In genomic region chr16:3059041-3059722, GRCh38 we compare ENCODE assay signal across 8 cellular contexts. TPM values are rescaled to one million over a fixed set of nuclear protein-coding genes. Genes with fewer than 3 reads are reported as not detected.
DNase-seq lines count a peak whose midpoint lies in the region; ATAC-seq and TF ChIP-seq lines count a peak whose summit lies in the region.

No MANE protein-coding gene starts in this region.

- H3K4me3 ChIP-seq in BLaER1 (peak overlapping the region; percentile 87), mucosa of descending colon (peak overlapping the region; percentile 33)

- H3K9me3 ChIP-seq in BLaER1, result no peaks in the 10 kb centered on the region
- no peaks in the 10 kb centered on the region for H3K9me3 ChIP-seq in mucosa of descending colon

- ATAC-seq in GM19023 (IDR thresholded peaks at IDR 0.05; ENCODE audit: unreplicated experiment) (peak; percentile 81), HG03432 (IDR thresholded peaks at IDR 0.05; ENCODE audit: unreplicated experiment) (peak; percentile 84), mucosa of descending colon (peak; percentile 95)

- intact Hi-C loops in mucosa of descending colon (cut with DNase I, micrococcal nuclease), result no loop called here

- peaks cover 26% of the 10 kb centered on the region; the same call in 1 of the 2 replicates for H4K20me1 ChIP-seq in BLaER1

- H3K4me1 ChIP-seq in BLaER1, result peaks cover 54% of the 10 kb centered on the region
- H3K4me1 ChIP-seq in mucosa of descending colon (ENCODE audit: low read depth), result peaks cover 23% of the 10 kb centered on the region

- peaks cover 4% of the 10 kb centered on the region; the same call in 1 of the 2 replicates for H3K36me3 ChIP-seq in BLaER1
- no peaks in the 10 kb centered on the region for H3K36me3 ChIP-seq in mucosa of descending colon (ENCODE audit: low read depth)

- peak overlapping the region; percentile 94 for H3K9ac ChIP-seq in BLaER1

- peak overlapping the region; percentile 94 for H3K27ac ChIP-seq in BLaER1

- H3K4me2 ChIP-seq in BLaER1, result peak overlapping the region; percentile 99

- DNase-seq in NOMO-1 treated with DMSO at 0.1 percent for 48 hours (lab: John Stamatoyannopoulos, UW; ENCODE audit: unreplicated experiment) (peak; percentile 72), epidermal melanocyte (ENCODE audit: insufficient read length, low spot score) (peak; percentile 85), mucosa of descending colon (peak; percentile 85 to 96 (median 93))
- peak; percentile 94 for DNase-seq in activated CD8-positive, alpha-beta memory T cell treated with anti-CD3 and anti-CD28 coated beads, Interleukin-2, amount 50 U/mL, for 48 hours
- DNase-seq in stimulated activated CD8-positive, alpha-beta memory T cell treated with anti-CD3 and anti-CD28 coated beads, Interleukin-4, amount 100 ng/mL, for 1 hour (ENCODE audit: low read depth in 2 of 2, low spot score in 1 of 2), result peak; percentile 71 to 74

- peak; percentile 90 for TF ChIP-seq CTCF in mucosa of descending colon (IDR thresholded peaks at IDR 0.05)

- H3K27me3 ChIP-seq in BLaER1, result no peaks in the 10 kb centered on the region

RNA-seq across cellular contexts. Expression of gene IL32, which starts 6.3 kb away (rescaled TPM):
- total RNA-seq in mucosa of descending colon, result 100 to 1,000 TPM; 394 to 627 (median 413) TPM

RNA-seq across cellular contexts. Expression of gene MMP25, which starts 12.8 kb away (rescaled TPM):
- 1 to 10 TPM in 2 of 3 donors, under 1 TPM in 1; 0.69 to 4.0 (median 2.1) TPM for total RNA-seq in mucosa of descending colon

RNA-seq across cellular contexts. Expression of gene BICDL2, which starts 22.4 kb away (rescaled TPM):
- total RNA-seq in mucosa of descending colon, result 100 to 1,000 TPM in 1 of 3 donors, 10 to 100 TPM in 2; 49.1 to 102 (median 75.5) TPM

RNA-seq across cellular contexts. Expression of gene THOC6, which starts 35.3 kb away (rescaled TPM):
- total RNA-seq in mucosa of descending colon, result 10 to 100 TPM; 23.7 to 26.0 (median 25.7) TPM

RNA-seq across cellular contexts. Expression of gene HCFC1R1, which starts 35.4 kb away (rescaled TPM):
- 10 to 100 TPM; 19.7 to 33.3 (median 26.5) TPM for total RNA-seq in mucosa of descending colon

Comparison
In these comparisons a context has a peak if more than half of its experiments do, and no peak if none do; other contexts are left out.
1. Peak in every context shown above with its lines: DNase-seq, ATAC-seq, H3K4me3 ChIP-seq and H3K27ac ChIP-seq.